In the genomic region with DNA sequence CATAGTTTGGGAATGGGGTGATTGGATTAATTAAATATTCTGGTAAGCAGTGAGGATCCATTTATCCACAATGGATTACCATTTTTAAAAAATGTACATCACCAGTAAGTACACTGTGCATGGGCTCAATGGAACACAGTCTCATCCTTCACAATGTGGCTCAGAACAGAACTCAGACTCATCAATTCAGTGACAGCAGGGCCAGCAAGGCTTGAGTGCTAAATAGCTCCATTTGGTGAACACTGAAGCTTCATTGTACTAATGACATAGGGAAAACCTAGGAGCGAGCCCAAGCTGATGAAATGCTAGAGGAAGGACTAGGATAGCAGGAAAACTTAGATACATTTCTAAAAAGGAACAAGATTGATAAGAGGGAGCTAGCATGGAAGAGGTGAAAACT, we compare ENCODE assay signal across 23 cellular contexts.
A peak's percentile ranks its signal among the peaks of the same experiment; 100 is the strongest.
DNase-seq lines count a peak whose midpoint lies in the region; TF ChIP-seq lines count a peak whose summit lies in the region.
"Had no signal": no experiment of that assay in that cellular context is flagged by ENCODE, and none has a peak within 500 bp of the region (broad histone marks: within the 10 kb centered on the region; RNA-seq: fewer than 3 reads in every experiment).

No MANE protein-coding gene starts in this region.

- H3K27me3 Mint-ChIP-seq in brain = no peaks in the 10 kb centered on the region

- peak overlapping the region; percentile 75 to 87 (median 76) for H3K27ac Mint-ChIP-seq in brain
- H3K27ac Mint-ChIP-seq: CD14-positive monocyte had no signal

- DNase-seq in NCI-H2171 treated with DMSO at 0.1 percent for 48 hours (lab: John Stamatoyannopoulos, UW) (peak; percentile 98), medulla oblongata (ENCODE audit: extremely low spot score) (peak; percentile 64), putamen (ENCODE audit: low spot score) (peak; percentile 11), hepatic stellate cell (ENCODE audit: low spot score) (no peak), UCSD-AML1 (lab: John Stamatoyannopoulos, UW; ENCODE audit: unreplicated experiment) (no peak), NCI-H1436 (lab: John Stamatoyannopoulos, UW) (no peak)
- DNase-seq in activated CD4-positive, alpha-beta T cell treated with anti-CD3 and anti-CD28 coated beads, Interleukin-2, amount 50 U/mL, for 1 hour = no peak
- DNase-seq: BE2C; Calu3; CD8-positive, alpha-beta memory T cell; DMS79 treated with DMSO at 0.1 percent for 48 hours; GF-D8; H7; Kasumi-1; NCI-H1092 treated with DMSO at 0.1 percent for 48 hours; NCI-H1436 treated with DMSO at 0.1 percent for 48 hours; NCI-H2029; NCI-H2227 treated with DMSO at 0.1 percent for 48 hours; NCI-H510A treated with DMSO at 0.1 percent for 48 hours; NCI-H774; PC-9 had no signal

- no peak for TF ChIP-seq CTCF in brain (conservative IDR thresholded peaks at IDR 0.05)

- no peak overlapping the region for H3K4me3 Mint-ChIP-seq in brain
- H3K4me3 Mint-ChIP-seq: CD14-positive monocyte; CD8-positive, alpha-beta memory T cell had no signal

- H3K9me3 Mint-ChIP-seq in brain = peaks cover 0 to 9% (median 4%) of the 10 kb centered on the region in 5 experiments

- no peaks in the 10 kb centered on the region for H3K36me3 Mint-ChIP-seq in brain
- H3K36me3 Mint-ChIP-seq: CD14-positive monocyte; CD8-positive, alpha-beta memory T cell had no signal

- peaks cover 87% of the 10 kb centered on the region for H3K4me1 Mint-ChIP-seq in brain
- H3K4me1 Mint-ChIP-seq: CD14-positive monocyte; CD8-positive, alpha-beta memory T cell had no signal

Comparison
In these comparisons a context has a peak if more than half of its experiments do, and no peak if none do; other contexts are left out.
1. DNase-seq: peak in NCI-H2171 treated with DMSO at 0.1 percent for 48 hours (single experiment), medulla oblongata (single experiment) and putamen (single experiment); none in hepatic stellate cell (single experiment), UCSD-AML1 (single experiment), activated CD4-positive, alpha-beta T cell treated with anti-CD3 and anti-CD28 coated beads, Interleukin-2, amount 50 U/mL, for 1 hour (single experiment) and NCI-H1436 (single experiment).